Comparison of ENCODE assay signal across 8 cellular contexts in genomic region chr12:101877816-101878811, GRCh38. TPM values are rescaled to one million over a fixed set of nuclear protein-coding genes. Genes with fewer than 3 reads are reported as not detected.
DNase-seq lines count a peak whose midpoint lies in the region; ATAC-seq and TF ChIP-seq lines count a peak whose summit lies in the region.

No MANE protein-coding gene starts in this region.

- intact Hi-C loops in naive thymus-derived CD4-positive, alpha-beta T cell (cut with micrococcal nuclease), result loop anchor here (1.0 to 5.0 kb wide), 8 partner anchors 47 to 596 kb away; partner anchors contain the start of genes CHPT1 (in 1 of the 2), GNPTAB (in 1 of the 2), NUP37 (in 1 of the 2) and PARPBP (in 1 of the 2)

- H3K4me1 ChIP-seq in BE2C, result no peaks in the 10 kb centered on the region
- peaks cover 0 to 6% of the 10 kb centered on the region in 2 donors for H3K4me1 ChIP-seq in naive thymus-derived CD4-positive, alpha-beta T cell (ENCODE audit: control insufficient read depth in 2 of 2, insufficient read depth in 2 of 2, low read length in 2 of 2)

- no peaks in the 10 kb centered on the region for H3K9me3 Mint-ChIP-seq in T-cell
- no peaks in the 10 kb centered on the region for H3K9me3 Mint-ChIP-seq in naive thymus-derived CD4-positive, alpha-beta T cell

- peak overlapping the region; percentile 58 to 68 for H3K27ac Mint-ChIP-seq in T-cell
- H3K27ac Mint-ChIP-seq in naive thymus-derived CD4-positive, alpha-beta T cell, result peak overlapping the region; percentile 47 to 89 (median 81)

- no peak for TF ChIP-seq CTCF in BE2C (IDR thresholded peaks at IDR 0.05; ENCODE audit: low read depth, low read length)
- TF ChIP-seq CTCF in epithelial cell of proximal tubule (conservative IDR thresholded peaks at IDR 0.05; ENCODE audit: low read depth, low read length), result no peak

- H3K27me3 Mint-ChIP-seq in T-cell, result no peaks in the 10 kb centered on the region
- peaks cover 0 to 4% (median 0%) of the 10 kb centered on the region in 5 donors for H3K27me3 Mint-ChIP-seq in naive thymus-derived CD4-positive, alpha-beta T cell

- POLR2A ChIA-PET in T-cell (lab: Charles Lee), result no interaction called here
- POLR2A ChIA-PET in naive thymus-derived CD4-positive, alpha-beta T cell (lab: Charles Lee), result interaction anchor here (1.0 kb wide), 1 partner anchor 48 kb away, joined by 3 read pairs; no protein-coding TSS in a partner anchor

- peak overlapping the region; percentile 84 to 94 (median 88) for H3K4me3 Mint-ChIP-seq in T-cell
- peak overlapping the region; percentile 76 to 95 (median 92) for H3K4me3 Mint-ChIP-seq in naive thymus-derived CD4-positive, alpha-beta T cell

- ATAC-seq in HG03159 (IDR thresholded peaks at IDR 0.05; ENCODE audit: unreplicated experiment) (peak; percentile 24), T-cell (replicated peaks in 1 of 4) (peak; percentile 4 to 22 (median 12))
- no peak for ATAC-seq in naive thymus-derived CD4-positive, alpha-beta T cell

- peak; percentile 23 for TF ChIP-seq POLR2A in GM18951 (IDR thresholded peaks at IDR 0.05; ENCODE audit: extremely low read depth, insufficient read depth, insufficient read length)

- H3K4me3 ChIP-seq in BE2C (ENCODE audit: low read depth, low read length), result peak overlapping the region; percentile 69
- H3K4me3 ChIP-seq in epithelial cell of proximal tubule (ENCODE audit: low read depth, low read length), result peak overlapping the region; percentile 86
- peak overlapping the region; percentile 56 for H3K4me3 ChIP-seq in naive thymus-derived CD4-positive, alpha-beta T cell (ENCODE audit: low read length)

- DNase-seq in BE2C (no peak), T-cell (peak in 6 of 34 experiments; percentile 1 to 13 (median 2)), epithelial cell of proximal tubule (ENCODE audit: low read depth) (no peak), DMS153 treated with DMSO at 0.1 percent for 48 hours (lab: John Stamatoyannopoulos, UW; ENCODE audit: unreplicated experiment) (no peak), epidermal melanocyte (ENCODE audit: insufficient read length, low spot score) (no peak)
- peak in 4 of 9 donors; percentile 7 to 11 (median 8) for DNase-seq in naive thymus-derived CD4-positive, alpha-beta T cell

- H3K36me3 ChIP-seq in BE2C, result no peaks in the 10 kb centered on the region
- H3K36me3 ChIP-seq in naive thymus-derived CD4-positive, alpha-beta T cell (ENCODE audit: control insufficient read depth in 2 of 3, insufficient read depth in 3 of 3, low read length in 3 of 3), result peaks cover 0 to 5% (median 0%) of the 10 kb centered on the region in 3 experiments

- peaks cover 11% of the 10 kb centered on the region in 3 donors for H3K4me1 Mint-ChIP-seq in T-cell
- H3K4me1 Mint-ChIP-seq in naive thymus-derived CD4-positive, alpha-beta T cell, result peaks cover 8 to 18% (median 12%) of the 10 kb centered on the region in 7 donors

- no peaks in the 10 kb centered on the region for H3K36me3 Mint-ChIP-seq in T-cell
- H3K36me3 Mint-ChIP-seq in naive thymus-derived CD4-positive, alpha-beta T cell, result peaks cover 0 to 3% (median 0%) of the 10 kb centered on the region in 5 donors

- peak overlapping the region; percentile 78 for H3K27ac ChIP-seq in naive thymus-derived CD4-positive, alpha-beta T cell (ENCODE audit: low read depth, low read length)

- in situ Hi-C loops in GM18951 (cut with MboI; ENCODE audit: low sequenced_read_pairs, unreplicated experiment), result no loop called here

- CTCF ChIA-PET in T-cell (lab: Charles Lee), result interaction anchor here in 1 of 2 donors (0.6 kb wide), 1 partner anchor 25 kb away, joined by 3 read pairs; no protein-coding TSS in a partner anchor
- CTCF ChIA-PET in naive thymus-derived CD4-positive, alpha-beta T cell (lab: Charles Lee), result interaction anchor here (0.6 kb wide), 1 partner anchor 48 kb away, joined by 4 read pairs; no protein-coding TSS in a partner anchor

- peaks cover 13% of the 10 kb centered on the region for H3K27me3 ChIP-seq in BE2C
- H3K27me3 ChIP-seq in naive thymus-derived CD4-positive, alpha-beta T cell (ENCODE audit: control insufficient read depth in 2 of 2, insufficient read depth in 2 of 2, low read length in 2 of 2), result no peaks in the 10 kb centered on the region

- no peaks in the 10 kb centered on the region for H3K9me3 ChIP-seq in BE2C
- H3K9me3 ChIP-seq in naive thymus-derived CD4-positive, alpha-beta T cell (ENCODE audit: control insufficient read depth in 2 of 3, low read length in 3 of 3), result no peaks in the 10 kb centered on the region

RNA-seq across cellular contexts. Expression of gene DRAM1, which starts 0.7 kb away (rescaled TPM):
- polyA plus RNA-seq in BE2C (2012; ENCODE audit: insufficient read depth, insufficient read length, low read depth), result not detected
- total RNA-seq in T-cell, result 1 to 10 TPM; 1.4 to 3.8 (median 1.9) TPM
- 16.1 and 21.5 TPM in 2 replicates for total RNA-seq in epithelial cell of proximal tubule
- 1 to 10 TPM; 2.4 to 9.5 (median 2.6) TPM for total RNA-seq in naive thymus-derived CD4-positive, alpha-beta T cell
- 1 to 10 TPM; 1.4 to 2.4 TPM for polyA plus RNA-seq in naive thymus-derived CD4-positive, alpha-beta T cell

RNA-seq across cellular contexts. Expression of gene GNPTAB, which starts 47.4 kb away (rescaled TPM):
- polyA plus RNA-seq in BE2C (2012; ENCODE audit: insufficient read depth, insufficient read length, low read depth), result 5.1 TPM
- 10 to 100 TPM; 44.9 to 66.8 (median 57.0) TPM for total RNA-seq in T-cell
- 15.2 and 24.7 TPM in 2 replicates for total RNA-seq in epithelial cell of proximal tubule
- 10 to 100 TPM; 42.0 to 85.1 (median 62.2) TPM for total RNA-seq in naive thymus-derived CD4-positive, alpha-beta T cell
- polyA plus RNA-seq in naive thymus-derived CD4-positive, alpha-beta T cell, result 10 to 100 TPM; 28.2 to 33.5 TPM
